13 cellular contexts compared by ENCODE assay signal in the genomic region with DNA sequence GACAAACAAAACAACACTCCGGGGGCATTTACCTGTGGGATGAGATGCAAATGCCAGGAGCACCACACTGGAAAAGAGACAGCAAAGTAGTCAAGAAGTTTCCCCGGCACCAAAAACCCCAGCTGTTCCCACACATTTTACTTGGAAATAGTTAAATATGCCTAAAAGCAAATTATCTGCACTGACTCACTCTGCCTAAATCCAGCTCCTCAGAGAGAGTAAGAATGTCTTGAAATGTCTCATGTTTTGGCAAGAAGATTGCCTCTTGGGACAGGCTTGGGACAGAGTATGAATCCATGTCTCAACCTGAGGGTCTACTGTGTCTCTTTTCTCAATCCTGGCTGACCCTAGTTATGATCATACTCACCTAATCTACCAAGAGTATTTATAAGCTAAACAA.
DNase-seq lines count a peak whose midpoint lies in the region; ATAC-seq and TF ChIP-seq lines count a peak whose summit lies in the region.
"Had no signal": no experiment of that assay in that cellular context is flagged by ENCODE, and none has a peak within 500 bp of the region (broad histone marks: within the 10 kb centered on the region; RNA-seq: fewer than 3 reads in every experiment).

No MANE protein-coding gene starts in this region.

- no peaks in the 10 kb centered on the region for H3K79me2 ChIP-seq in ACC112 (ENCODE audit: control insufficient read depth, insufficient read depth, low read length, unreplicated experiment)
- no peaks in the 10 kb centered on the region for H3K79me2 ChIP-seq in fibroblast of lung (ENCODE audit: control insufficient read depth, insufficient read depth, low read length)

- H4K20me1 ChIP-seq in fibroblast of lung (ENCODE audit: control insufficient read depth, extremely low read depth, insufficient read depth, low read length) = no peaks in the 10 kb centered on the region

- H3K4me2 ChIP-seq in fibroblast of lung (ENCODE audit: extremely low read depth, insufficient read depth, low read length) = no peak overlapping the region

- CTCF ChIA-PET in Panc1 (lab: Charles Lee) = no interaction called here
- CTCF ChIA-PET in CD4-positive, alpha-beta memory T cell (lab: Charles Lee; ENCODE audit: partially characterized antibody) = interaction anchor here (0.8 to 1.8 kb wide), 2 partner anchors 14 to 235 kb away, joined by 3 to 6 read pairs; no protein-coding TSS in a partner anchor

- H3K4me1 ChIP-seq in ACC112 (ENCODE audit: control insufficient read depth, insufficient read depth, low read length, unreplicated experiment) (peaks cover 14% of the 10 kb centered on the region), Panc1 (ENCODE audit: control insufficient read depth, insufficient read depth, low read length) (peaks cover 27% of the 10 kb centered on the region), fibroblast of lung (ENCODE audit: control insufficient read depth, extremely low read depth, insufficient read depth, low read length) (peaks cover 3% of the 10 kb centered on the region)
- H3K4me1 ChIP-seq in CD4-positive, alpha-beta memory T cell (ENCODE audit: insufficient read depth, low read length) = no peaks in the 10 kb centered on the region

- H3K4me3 ChIP-seq in ACC112 (ENCODE audit: low read depth, low read length) = peak overlapping the region; percentile 14; the same call in 1 of the 2 replicates
- no peak overlapping the region for H3K4me3 ChIP-seq in Panc1 (ENCODE audit: low read depth in 2 of 2, low read length in 2 of 2)
- H3K4me3 ChIP-seq in fibroblast of lung (replicated peaks in 1 of 4; ENCODE audit: control extremely low read depth in 1 of 4, insufficient read depth in 1 of 4, low read depth in 3 of 4, low read length in 4 of 4) = no peak overlapping the region
- H3K4me3 ChIP-seq in CD4-positive, alpha-beta memory T cell (ENCODE audit: low read length in 2 of 2) = no peak overlapping the region
- H3K4me3 ChIP-seq: right lobe of liver had no signal

- H3K36me3 Mint-ChIP-seq in neural crest cell (ENCODE audit: low read depth) = no peaks in the 10 kb centered on the region
- H3K36me3 Mint-ChIP-seq in CD4-positive, alpha-beta memory T cell = no peaks in the 10 kb centered on the region
- H3K36me3 Mint-ChIP-seq: naive thymus-derived CD8-positive, alpha-beta T cell had no signal

- H3K27me3 ChIP-seq in ACC112 (ENCODE audit: insufficient read depth, low read length) (no peaks in the 10 kb centered on the region), Panc1 (ENCODE audit: control insufficient read depth, insufficient read depth, low read length) (no peaks in the 10 kb centered on the region), fibroblast of lung (ENCODE audit: control insufficient read depth, insufficient read depth, low read length) (no peaks in the 10 kb centered on the region)
- no peaks in the 10 kb centered on the region for H3K27me3 ChIP-seq in CD4-positive, alpha-beta memory T cell (ENCODE audit: insufficient read depth, low read length)
- H3K27me3 ChIP-seq: right lobe of liver had no signal

- H3K36me3 ChIP-seq in ACC112 (ENCODE audit: insufficient read depth, low read length) (peaks cover 3% of the 10 kb centered on the region; the same call in 1 of the 2 replicates), Panc1 (ENCODE audit: control insufficient read depth, insufficient read depth, low read length) (no peaks in the 10 kb centered on the region), fibroblast of lung (ENCODE audit: control insufficient read depth, insufficient read depth, low read length) (no peaks in the 10 kb centered on the region)
- no peaks in the 10 kb centered on the region for H3K36me3 ChIP-seq in CD4-positive, alpha-beta memory T cell (ENCODE audit: insufficient read depth, low read length)
- H3K36me3 ChIP-seq: right lobe of liver had no signal

- H3K27ac ChIP-seq in ACC112 (ENCODE audit: low read depth, low read length) = peak overlapping the region; percentile 54
- peak overlapping the region; percentile 45 for H3K27ac ChIP-seq in Panc1 (ENCODE audit: low read length)
- H3K27ac ChIP-seq in fibroblast of lung (ENCODE audit: insufficient read depth, low read length) = no peak overlapping the region
- H3K27ac ChIP-seq in CD4-positive, alpha-beta memory T cell (ENCODE audit: low read depth, low read length) = no peak overlapping the region
- H3K27ac ChIP-seq: right lobe of liver had no signal

- H3K9me3 ChIP-seq in Panc1 (ENCODE audit: control insufficient read depth, insufficient read depth, low read depth, low read length) = no peaks in the 10 kb centered on the region
- H3K9me3 ChIP-seq in fibroblast of lung (ENCODE audit: control insufficient read depth, insufficient read depth, low read depth, low read length) = no peaks in the 10 kb centered on the region
- H3K9me3 ChIP-seq in CD4-positive, alpha-beta memory T cell (ENCODE audit: control insufficient read depth in 1 of 2, low read length in 2 of 2) = no peaks in the 10 kb centered on the region
- H3K9me3 ChIP-seq: right lobe of liver had no signal

- intact Hi-C loops in Panc1 (cut with micrococcal nuclease; ENCODE audit: unreplicated experiment) = no loop called here
- intact Hi-C loops in CD4-positive, alpha-beta memory T cell (cut with micrococcal nuclease) = no loop called here

- no TSS peak for BruUV-seq in Panc1 (replicated peaks; lab: Mats Ljungman, UMichigan)

- H3K27me3 Mint-ChIP-seq in neural crest cell (ENCODE audit: low read depth) = no peaks in the 10 kb centered on the region
- no peaks in the 10 kb centered on the region for H3K27me3 Mint-ChIP-seq in CD4-positive, alpha-beta memory T cell
- H3K27me3 Mint-ChIP-seq: activated CD4-positive, alpha-beta memory T cell treated with anti-CD3 and anti-CD28 coated beads, Interleukin-2, amount 10 ng/mL, durations not matched to agents 7 days and 5 days; naive thymus-derived CD8-positive, alpha-beta T cell had no signal

- in situ Hi-C loops in Panc1 (cut with HindIII; ENCODE audit: low pct_unique_long_range_greater_than_20kb, low sequenced_read_pairs) (no loop called here), GM13976 (cut with MboI; ENCODE audit: low sequenced_read_pairs, unreplicated experiment) (no loop called here)

- no peak overlapping the region for H3K4me3 Mint-ChIP-seq in neural crest cell
- H3K4me3 Mint-ChIP-seq in CD4-positive, alpha-beta memory T cell = no peak overlapping the region
- H3K4me3 Mint-ChIP-seq: activated CD4-positive, alpha-beta memory T cell treated with anti-CD3 and anti-CD28 coated beads, Interleukin-2, amount 10 ng/mL, durations not matched to agents 7 days and 5 days; naive thymus-derived CD8-positive, alpha-beta T cell had no signal

- DNase-seq in Panc1 (ENCODE audit: low read depth, low spot score) = no peak
- peak; percentile 18 to 78 for DNase-seq in fibroblast of lung (ENCODE audit: low read depth in 2 of 2)
- no peak for DNase-seq in neural crest cell (ENCODE audit: low read depth, low spot score)
- DNase-seq in CD4-positive, alpha-beta memory T cell = no peak
- DNase-seq in NK-92 (lab: John Stamatoyannopoulos, UW; ENCODE audit: unreplicated experiment) = no peak
- DNase-seq in GM13976 (ENCODE audit: low spot score) = no peak
- no peak for DNase-seq in kidney glomerular epithelial cell (lab: John Stamatoyannopoulos, UW)
- DNase-seq: activated CD4-positive, alpha-beta memory T cell treated with anti-CD3 and anti-CD28 coated beads, Interleukin-2, amount 10 ng/mL, durations not matched to agents 7 days and 5 days; effector memory CD4-positive, alpha-beta T cell; left colon; naive thymus-derived CD8-positive, alpha-beta T cell; right lobe of liver had no signal

- no peak for ATAC-seq in Panc1
- ATAC-seq: left colon; naive thymus-derived CD8-positive, alpha-beta T cell; right lobe of liver had no signal

- H2AFZ ChIP-seq in ACC112 (ENCODE audit: low read length, unreplicated experiment) (no peak overlapping the region), fibroblast of lung (ENCODE audit: low read length) (no peak overlapping the region)

- no peaks in the 10 kb centered on the region for H3K9me3 Mint-ChIP-seq in neural crest cell
- no peaks in the 10 kb centered on the region for H3K9me3 Mint-ChIP-seq in CD4-positive, alpha-beta memory T cell
- H3K9me3 Mint-ChIP-seq: activated CD4-positive, alpha-beta memory T cell treated with anti-CD3 and anti-CD28 coated beads, Interleukin-2, amount 10 ng/mL, durations not matched to agents 7 days and 5 days; naive thymus-derived CD8-positive, alpha-beta T cell had no signal

- peak overlapping the region; percentile 29 for H3K27ac Mint-ChIP-seq in neural crest cell (ENCODE audit: unreplicated experiment)
- peak overlapping the region in 1 of 7 donors; percentile 60 for H3K27ac Mint-ChIP-seq in CD4-positive, alpha-beta memory T cell
- H3K27ac Mint-ChIP-seq: activated CD4-positive, alpha-beta memory T cell treated with anti-CD3 and anti-CD28 coated beads, Interleukin-2, amount 10 ng/mL, durations not matched to agents 7 days and 5 days; naive thymus-derived CD8-positive, alpha-beta T cell had no signal

- no peak for TF ChIP-seq CTCF in Panc1 (IDR thresholded peaks at IDR 0.05)
- TF ChIP-seq CTCF in fibroblast of lung (conservative IDR thresholded peaks at IDR 0.05 in 1 of 2, IDR thresholded peaks at IDR 0.05 in 1 of 2; ENCODE audit: low read depth in 1 of 2, low read length in 2 of 2) = no peak
- no peak for TF ChIP-seq CTCF in neural crest cell (conservative IDR thresholded peaks at IDR 0.05)
- TF ChIP-seq CTCF in GM13976 (IDR thresholded peaks at IDR 0.05; ENCODE audit: borderline replicate concordance, control extremely low read depth, extremely low read depth, insufficient read depth, missing control alignments) = no peak

- no peak overlapping the region for H3K9ac ChIP-seq in fibroblast of lung (ENCODE audit: insufficient read depth, low read length)

- POLR2A ChIA-PET in Panc1 (lab: Charles Lee) = no interaction called here
- POLR2A ChIA-PET in CD4-positive, alpha-beta memory T cell (lab: Charles Lee; ENCODE audit: partially characterized antibody) = no interaction called here

- H3K4me1 Mint-ChIP-seq in neural crest cell = peaks cover 20% of the 10 kb centered on the region
- no peaks in the 10 kb centered on the region for H3K4me1 Mint-ChIP-seq in CD4-positive, alpha-beta memory T cell
- H3K4me1 Mint-ChIP-seq: activated CD4-positive, alpha-beta memory T cell treated with anti-CD3 and anti-CD28 coated beads, Interleukin-2, amount 10 ng/mL, durations not matched to agents 7 days and 5 days; naive thymus-derived CD8-positive, alpha-beta T cell had no signal

Comparison
In these comparisons a context has a peak if more than half of its experiments do, and no peak if none do; other contexts are left out.
1. H3K27ac ChIP-seq: peak in ACC112 (single experiment) and Panc1 (single experiment); none in fibroblast of lung (single experiment) and CD4-positive, alpha-beta memory T cell (single experiment).
2. DNase-seq: peak in fibroblast of lung (2 of 2); none in Panc1 (single experiment), neural crest cell (single experiment), CD4-positive, alpha-beta memory T cell (0 of 5), NK-92 (single experiment), GM13976 (single experiment) and kidney glomerular epithelial cell (single experiment).